ENCODE assay signal across 8 cellular contexts in the genomic region with DNA sequence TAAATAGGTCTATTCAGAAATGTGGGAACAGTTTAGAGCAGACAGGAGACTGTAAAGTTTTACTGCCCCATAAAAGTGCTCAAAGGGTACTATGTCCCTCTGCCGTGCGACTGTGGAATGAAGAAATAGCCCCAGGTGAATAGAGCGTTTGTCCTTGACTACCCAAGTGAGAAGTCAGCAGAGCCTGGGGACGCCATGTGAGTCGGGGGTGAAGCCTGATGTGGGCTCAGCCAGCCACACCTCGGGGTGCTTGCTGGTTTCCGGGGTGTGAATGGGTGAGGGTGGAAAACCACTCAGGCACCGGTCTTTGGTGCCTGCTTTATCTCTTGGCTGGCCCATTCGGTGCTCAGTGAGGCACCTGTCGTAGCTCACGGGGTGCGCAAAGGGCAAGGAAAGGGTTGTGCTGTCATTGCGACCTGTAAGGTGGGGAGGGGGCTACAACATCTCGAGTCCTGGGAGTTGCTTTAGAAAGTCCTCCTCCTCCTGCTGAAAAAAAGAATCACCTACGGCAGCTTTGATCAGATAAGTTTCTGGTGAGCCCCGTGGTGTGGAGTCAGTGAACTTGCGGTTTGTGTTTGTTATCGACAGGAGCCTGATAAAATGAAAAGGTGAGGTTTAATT. TPM values are rescaled to one million over a fixed set of nuclear protein-coding genes. Genes with fewer than 3 reads are reported as not detected.
DNase-seq lines count a peak whose midpoint lies in the region; ATAC-seq lines count a peak whose summit lies in the region.

No MANE protein-coding gene starts in this region.

- no peaks in the 10 kb centered on the region for H3K36me3 Mint-ChIP-seq in activated naive CD8-positive, alpha-beta T cell treated with anti-CD3 and anti-CD28 coated beads, Interleukin-2, amount 50 U/mL, for 24 hours (ENCODE audit: low read depth)

- peak; percentile 72 for DNase-seq in M059J (ENCODE audit: low read depth)
- DNase-seq in activated naive CD8-positive, alpha-beta T cell treated with anti-CD3 and anti-CD28 coated beads, Interleukin-2, amount 50 U/mL, for 24 hours = no peak
- peak; percentile 38 for DNase-seq in midbrain (lab: John Stamatoyannopoulos, UW)
- no peak for DNase-seq in SIG-M5 (lab: John Stamatoyannopoulos, UW)
- DNase-seq in NCI-H69 (lab: John Stamatoyannopoulos, UW) = no peak
- no peak for DNase-seq in G401 (ENCODE audit: low spot score)
- no peak for DNase-seq in GF-D8 (lab: John Stamatoyannopoulos, UW)

- peaks cover 33% of the 10 kb centered on the region for H3K4me1 Mint-ChIP-seq in activated naive CD8-positive, alpha-beta T cell treated with anti-CD3 and anti-CD28 coated beads, Interleukin-2, amount 50 U/mL, for 24 hours

- H3K27ac Mint-ChIP-seq in activated naive CD8-positive, alpha-beta T cell treated with anti-CD3 and anti-CD28 coated beads, Interleukin-2, amount 50 U/mL, for 24 hours = peak overlapping the region; percentile 62

- H3K4me3 Mint-ChIP-seq in activated naive CD8-positive, alpha-beta T cell treated with anti-CD3 and anti-CD28 coated beads, Interleukin-2, amount 50 U/mL, for 24 hours = peak overlapping the region; percentile 21

- H3K9me3 Mint-ChIP-seq in activated naive CD8-positive, alpha-beta T cell treated with anti-CD3 and anti-CD28 coated beads, Interleukin-2, amount 50 U/mL, for 24 hours = no peaks in the 10 kb centered on the region

- peak; percentile 83 for ATAC-seq in GM18861 (IDR thresholded peaks at IDR 0.05; ENCODE audit: unreplicated experiment)
- peak; percentile 35 for ATAC-seq in activated naive CD8-positive, alpha-beta T cell treated with anti-CD3 and anti-CD28 coated beads, Interleukin-2, amount 50 U/mL, for 24 hours

- peaks cover 9% of the 10 kb centered on the region for H3K27me3 Mint-ChIP-seq in activated naive CD8-positive, alpha-beta T cell treated with anti-CD3 and anti-CD28 coated beads, Interleukin-2, amount 50 U/mL, for 24 hours

- in situ Hi-C loops in G401 (cut with HindIII; ENCODE audit: low sequenced_read_pairs) = no loop called here

RNA-seq across cellular contexts. Expression of a gene that starts 0.9 kb away (rescaled TPM):
- 13.2 and 18.4 TPM in 2 replicates for total RNA-seq in M059J (2014; rRNA removed; shearing (Covaris generic))
- total RNA-seq in G401 (2014; rRNA removed; shearing (Covaris generic)) = 0.44 and 0.62 TPM in 2 replicates

Comparison
In these comparisons a context has a peak if more than half of its experiments do, and no peak if none do; other contexts are left out.
1. DNase-seq: peak in M059J (single experiment) and midbrain (single experiment); none in activated naive CD8-positive, alpha-beta T cell treated with anti-CD3 and anti-CD28 coated beads, Interleukin-2, amount 50 U/mL, for 24 hours (single experiment), SIG-M5 (single experiment), NCI-H69 (single experiment), G401 (single experiment) and GF-D8 (single experiment).